13 cellular contexts compared by ENCODE assay signal in genomic region chr22:38850941-38851849, GRCh38. TPM values are rescaled to one million over a fixed set of nuclear protein-coding genes. Genes with fewer than 3 reads are reported as not detected.
A peak's percentile ranks its signal among the peaks of the same experiment; 100 is the strongest.
DNase-seq lines count a peak whose midpoint lies in the region; ATAC-seq, FAIRE-seq and TF ChIP-seq lines count a peak whose summit lies in the region.
"Had no signal": no experiment of that assay in that cellular context is flagged by ENCODE, and none has a peak within 500 bp of the region (broad histone marks: within the 10 kb centered on the region; RNA-seq: fewer than 3 reads in every experiment).

No MANE protein-coding gene starts in this region.

- H3K27me3 Mint-ChIP-seq in neural crest cell (ENCODE audit: low read depth): peaks cover 48% of the 10 kb centered on the region

- no peaks in the 10 kb centered on the region for H3K9me3 Mint-ChIP-seq in neural crest cell
- H3K9me3 Mint-ChIP-seq: CD8-positive, alpha-beta T cell had no signal

- DNase-seq in EH (ENCODE audit: low read depth) (peak; percentile 65), LoVo (ENCODE audit: low spot score) (peak; percentile 27), cardiac fibroblast (ENCODE audit: low read depth in 2 of 2) (peak; percentile 52 to 72), neural crest cell (ENCODE audit: low read depth, low spot score) (no peak), NCI-H526 (lab: John Stamatoyannopoulos, UW) (no peak), mucosa of gallbladder (ENCODE audit: low spot score) (no peak), D721Med (ENCODE audit: insufficient read length, low spot score) (no peak)
- DNase-seq: activated CD4-positive, CD25-positive, alpha-beta regulatory T cell treated with anti-CD3 and anti-CD28 coated beads, Interleukin-2, amount 50 U/mL, for 72 hours; amniotic stem cell; CD8-positive, alpha-beta T cell had no signal

- no peaks in the 10 kb centered on the region for H3K36me3 Mint-ChIP-seq in neural crest cell (ENCODE audit: low read depth)
- H3K36me3 Mint-ChIP-seq: CD8-positive, alpha-beta T cell had no signal

- peaks cover 15% of the 10 kb centered on the region for H3K4me1 Mint-ChIP-seq in neural crest cell

- H3K4me3 ChIP-seq in cardiac fibroblast (replicated peaks in 1 of 2; ENCODE audit: low read depth in 2 of 2, low read length in 2 of 2): no peak overlapping the region
- H3K4me3 ChIP-seq: right atrium auricular region had no signal

- no peak for TF ChIP-seq CTCF in cardiac fibroblast (IDR thresholded peaks at IDR 0.05; ENCODE audit: low read depth, low read length)
- no peak for TF ChIP-seq CTCF in neural crest cell (conservative IDR thresholded peaks at IDR 0.05)
- no peak for TF ChIP-seq CTCF in D721Med (IDR thresholded peaks at IDR 0.05; ENCODE audit: insufficient read depth, missing control alignments)

- H3K27ac Mint-ChIP-seq in neural crest cell (ENCODE audit: unreplicated experiment): peak overlapping the region; percentile 52
- H3K27ac Mint-ChIP-seq: CD8-positive, alpha-beta T cell had no signal

- no peak for ATAC-seq in HG03520 (IDR thresholded peaks at IDR 0.05; ENCODE audit: unreplicated experiment)
- ATAC-seq: CD8-positive, alpha-beta T cell had no signal

- H3K4me3 Mint-ChIP-seq in neural crest cell: no peak overlapping the region
- H3K4me3 Mint-ChIP-seq: CD8-positive, alpha-beta T cell had no signal

- no peak for FAIRE-seq in D721Med (lab: Jason Lieb, UNC)
- FAIRE-seq: endometrium had no signal

RNA-seq across cellular contexts. Expression of gene NPTXR, which starts 7.4 kb away (rescaled TPM):
- total RNA-seq in neural crest cell: 9.3 and 9.4 TPM in 2 replicates
- 15.0 TPM for total RNA-seq in mucosa of gallbladder

RNA-seq across cellular contexts. Expression of gene CBX6, which starts 20.8 kb away (rescaled TPM):
- total RNA-seq in neural crest cell (45.8 and 48.2 TPM in 2 replicates), mucosa of gallbladder (97.5 TPM)

RNA-seq across cellular contexts. Expression of gene DNAL4, which starts 57.3 kb away (rescaled TPM):
- total RNA-seq in neural crest cell (18.0 and 18.9 TPM in 2 replicates), mucosa of gallbladder (30.0 TPM)

Comparison
In these comparisons a context has a peak if more than half of its experiments do, and no peak if none do; other contexts are left out.
1. DNase-seq: peak in EH (single experiment), LoVo (single experiment) and cardiac fibroblast (2 of 2); none in neural crest cell (single experiment), NCI-H526 (0 of 2), mucosa of gallbladder (single experiment) and D721Med (single experiment).